ENCODE assay signal across 1 cellular context in the genomic region with DNA sequence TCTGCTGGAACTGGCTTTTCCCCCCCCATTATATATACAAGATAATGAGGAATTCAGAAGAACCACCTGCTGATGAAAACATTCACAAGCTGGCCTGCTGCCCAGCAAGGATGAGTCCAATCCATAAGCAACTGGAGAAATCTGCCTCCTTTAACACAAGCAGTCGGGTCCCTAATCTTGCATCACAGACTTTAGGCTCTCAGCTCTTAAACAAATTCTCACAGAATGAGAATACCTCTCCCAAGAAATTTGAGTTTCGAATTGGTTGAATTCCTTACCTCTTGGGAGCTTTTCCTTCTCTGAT.
TF ChIP-seq lines count a peak whose summit lies in the region.

No MANE protein-coding gene starts in this region.

TF ChIP-seq in SK-N-SH, 30 proteins besides CTCF, POLR2A, EP300 and RAD21 (continued from another document):
- TF ChIP-seq, protein P1, sequence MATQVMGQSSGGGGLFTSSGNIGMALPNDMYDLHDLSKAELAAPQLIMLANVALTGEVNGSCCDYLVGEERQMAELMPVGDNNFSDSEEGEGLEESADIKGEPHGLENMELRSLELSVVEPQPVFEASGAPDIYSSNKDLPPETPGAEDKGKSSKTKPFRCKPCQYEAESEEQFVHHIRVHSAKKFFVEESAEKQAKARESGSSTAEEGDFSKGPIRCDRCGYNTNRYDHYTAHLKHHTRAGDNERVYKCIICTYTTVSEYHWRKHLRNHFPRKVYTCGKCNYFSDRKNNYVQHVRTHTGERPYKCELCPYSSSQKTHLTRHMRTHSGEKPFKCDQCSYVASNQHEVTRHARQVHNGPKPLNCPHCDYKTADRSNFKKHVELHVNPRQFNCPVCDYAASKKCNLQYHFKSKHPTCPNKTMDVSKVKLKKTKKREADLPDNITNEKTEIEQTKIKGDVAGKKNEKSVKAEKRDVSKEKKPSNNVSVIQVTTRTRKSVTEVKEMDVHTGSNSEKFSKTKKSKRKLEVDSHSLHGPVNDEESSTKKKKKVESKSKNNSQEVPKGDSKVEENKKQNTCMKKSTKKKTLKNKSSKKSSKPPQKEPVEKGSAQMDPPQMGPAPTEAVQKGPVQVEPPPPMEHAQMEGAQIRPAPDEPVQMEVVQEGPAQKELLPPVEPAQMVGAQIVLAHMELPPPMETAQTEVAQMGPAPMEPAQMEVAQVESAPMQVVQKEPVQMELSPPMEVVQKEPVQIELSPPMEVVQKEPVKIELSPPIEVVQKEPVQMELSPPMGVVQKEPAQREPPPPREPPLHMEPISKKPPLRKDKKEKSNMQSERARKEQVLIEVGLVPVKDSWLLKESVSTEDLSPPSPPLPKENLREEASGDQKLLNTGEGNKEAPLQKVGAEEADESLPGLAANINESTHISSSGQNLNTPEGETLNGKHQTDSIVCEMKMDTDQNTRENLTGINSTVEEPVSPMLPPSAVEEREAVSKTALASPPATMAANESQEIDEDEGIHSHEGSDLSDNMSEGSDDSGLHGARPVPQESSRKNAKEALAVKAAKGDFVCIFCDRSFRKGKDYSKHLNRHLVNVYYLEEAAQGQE (IDR thresholded peaks at IDR 0.05; ENCODE audit: low read depth, low read length), result no peak
